Comparison of ENCODE assay signal across 1 cellular context in the genomic region with DNA sequence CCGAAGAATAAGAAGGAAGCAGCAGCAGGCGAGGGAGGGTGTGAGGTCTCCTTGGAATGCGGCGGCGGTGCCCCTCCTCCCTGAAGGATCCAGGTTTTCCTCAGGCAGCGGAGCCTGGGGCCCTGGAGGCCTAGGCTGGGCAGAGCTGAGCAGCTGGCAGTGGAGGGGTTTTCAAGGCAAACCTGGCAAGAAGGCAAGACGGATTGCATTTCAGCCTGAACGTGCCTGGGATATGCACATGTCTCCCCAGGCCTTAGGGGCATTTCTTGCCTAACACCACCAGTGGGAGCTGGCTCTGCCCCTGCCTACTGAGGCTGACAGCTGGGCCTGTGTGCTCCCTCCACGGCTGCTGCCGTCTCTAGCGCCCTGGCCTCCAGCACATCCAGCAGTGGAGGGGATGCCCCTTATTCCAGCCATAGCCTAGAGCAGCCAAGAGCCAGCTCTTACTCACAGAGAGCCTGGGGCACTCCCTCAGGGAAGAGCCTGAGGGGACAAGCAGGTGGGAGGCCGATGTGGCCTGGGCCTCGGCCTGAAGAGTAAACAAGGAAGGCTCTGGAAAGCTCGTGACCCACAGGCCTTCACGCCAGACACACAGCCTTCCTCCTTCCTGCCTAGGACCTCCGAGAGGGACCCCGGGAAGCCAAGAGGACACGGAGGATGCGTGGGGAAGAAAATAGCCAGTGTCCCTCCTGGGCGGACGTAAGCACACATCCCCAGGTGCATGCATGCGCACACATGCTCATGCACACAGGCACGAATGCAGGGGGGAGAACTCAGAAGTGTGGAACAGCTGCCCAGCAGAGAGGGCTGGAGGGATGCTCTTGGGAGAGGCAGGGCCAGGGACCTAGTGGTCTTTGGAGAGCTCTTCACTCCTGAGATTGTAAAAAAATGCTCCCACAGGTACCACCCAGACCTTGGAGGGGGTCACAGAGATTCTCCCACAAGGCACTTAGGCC.
TF ChIP-seq lines count a peak whose summit lies in the region.

No MANE protein-coding gene starts in this region.

TF ChIP-seq in HEK293T, 16 proteins besides CTCF, POLR2A, EP300 and RAD21:
- TF ChIP-seq TARDBP (IDR thresholded peaks at IDR 0.05) (no peak), ELF4 (IDR thresholded peaks at IDR 0.05) (no peak), NFRKB (IDR thresholded peaks at IDR 0.05) (no peak), FOXK2 (IDR thresholded peaks at IDR 0.05) (no peak), FOXA1 (IDR thresholded peaks at IDR 0.05) (no peak), SUZ12 (IDR thresholded peaks at IDR 0.05) (no peak), CTBP1 (IDR thresholded peaks at IDR 0.05; ENCODE audit: borderline replicate concordance) (no peak), HDGF (IDR thresholded peaks at IDR 0.05; ENCODE audit: borderline replicate concordance) (no peak)
